ENCODE assay signal across 30 cellular contexts in the genomic region with DNA sequence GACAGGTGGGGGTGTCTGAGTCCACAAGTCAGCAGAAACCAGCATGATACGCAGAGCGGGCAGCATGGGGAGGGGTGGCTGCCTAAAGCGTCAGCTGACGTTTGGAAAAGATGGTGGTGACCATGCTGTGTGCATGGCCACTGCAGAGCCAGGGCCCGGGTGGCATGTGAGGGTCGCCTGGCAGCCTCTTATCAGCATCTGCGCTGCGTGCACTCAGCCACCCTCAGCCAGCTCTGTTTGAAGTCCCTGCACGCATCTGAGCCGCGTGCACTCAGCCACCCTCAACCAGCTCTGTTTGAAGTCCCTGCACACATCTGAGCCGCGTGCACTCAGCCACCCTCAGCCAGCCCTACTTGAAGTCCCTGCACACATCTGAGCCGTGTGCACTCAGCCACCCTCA.
A peak's percentile ranks its signal among the peaks of the same experiment; 100 is the strongest.
DNase-seq lines count a peak whose midpoint lies in the region; ATAC-seq lines count a peak whose summit lies in the region.
"Had no signal": no experiment of that assay in that cellular context is flagged by ENCODE, and none has a peak within 500 bp of the region (broad histone marks: within the 10 kb centered on the region; RNA-seq: fewer than 3 reads in every experiment).

No MANE protein-coding gene starts in this region.

- H3K4me2 ChIP-seq in BLaER1 treated with 17β-estradiol and CSF1 and Interleukin-3, amounts not matched to agents 10 nM and 100 nM, result peak overlapping the region in 9 of 11 experiments; percentile 43 to 82 (median 62); a peak in 15 of 22 replicates
- H3K4me2 ChIP-seq: PC-9 had no signal

- peaks cover 76 to 97% (median 84%) of the 10 kb centered on the region in 11 experiments for H3K36me3 ChIP-seq in BLaER1 treated with 17β-estradiol and CSF1 and Interleukin-3, amounts not matched to agents 10 nM and 100 nM
- H3K36me3 ChIP-seq: colonic mucosa had no signal

- H3K9me3 Mint-ChIP-seq in activated CD4-positive, alpha-beta T cell treated with anti-CD3 and anti-CD28 coated beads, Interleukin-2, amount 10 ng/mL, durations not matched to agents 24 days and 14 days, result no peaks in the 10 kb centered on the region
- H3K9me3 Mint-ChIP-seq in activated T-helper 1 cell treated with anti-CD3 and anti-CD28 coated beads, Interleukin-12 subunit alpha, Interleukin-12 subunit beta, Interleukin-2, Interleukin-4 antibody, amounts not matched to agents 30 ng/mL and 10 ng/mL and 1 ng/mL, durations not matched to agents 14 hours and 24 hours and 36 hours, result no peaks in the 10 kb centered on the region
- H3K9me3 Mint-ChIP-seq in naive thymus-derived CD8-positive, alpha-beta T cell, result peaks cover 0 to 8% (median 0%) of the 10 kb centered on the region in 9 donors
- H3K9me3 Mint-ChIP-seq: activated T-cell treated with anti-CD3 and anti-CD28 coated beads, Interleukin-2, amount 50 U/mL, for 24 hours; stimulated activated naive B cell treated with anti-CD40 and anti-IgM and Interleukin-4, amounts not matched to agents 10 μg/mL and 1 μg/mL and 100 μg/mL, for 72 hours had no signal

- H3K4me3 Mint-ChIP-seq in activated CD4-positive, alpha-beta T cell treated with anti-CD3 and anti-CD28 coated beads, Interleukin-2, amount 10 ng/mL, durations not matched to agents 24 days and 14 days, result no peak overlapping the region
- no peak overlapping the region for H3K4me3 Mint-ChIP-seq in activated T-helper 1 cell treated with anti-CD3 and anti-CD28 coated beads, Interleukin-12 subunit alpha, Interleukin-12 subunit beta, Interleukin-2, Interleukin-4 antibody, amounts not matched to agents 30 ng/mL and 10 ng/mL and 1 ng/mL, durations not matched to agents 14 hours and 24 hours and 36 hours
- H3K4me3 Mint-ChIP-seq in naive thymus-derived CD8-positive, alpha-beta T cell, result peak overlapping the region in 6 of 10 donors; percentile 14 to 64 (median 46)
- H3K4me3 Mint-ChIP-seq: activated T-cell treated with anti-CD3 and anti-CD28 coated beads, Interleukin-2, amount 50 U/mL, for 24 hours; stimulated activated naive B cell treated with anti-CD40 and anti-IgM and Interleukin-4, amounts not matched to agents 10 μg/mL and 1 μg/mL and 100 μg/mL, for 72 hours had no signal

- H3K4me3 ChIP-seq in BLaER1 treated with 17β-estradiol and CSF1 and Interleukin-3, amounts not matched to agents 10 nM and 100 nM, result no peak overlapping the region
- H3K4me3 ChIP-seq: colonic mucosa, esophagus muscularis mucosa, heart left ventricle, PC-9, right lobe of liver, vagina had no signal

- peak overlapping the region; percentile 37 for H3K27ac Mint-ChIP-seq in activated CD4-positive, alpha-beta T cell treated with anti-CD3 and anti-CD28 coated beads, Interleukin-2, amount 10 ng/mL, durations not matched to agents 24 days and 14 days
- peak overlapping the region; percentile 70 for H3K27ac Mint-ChIP-seq in activated T-helper 1 cell treated with anti-CD3 and anti-CD28 coated beads, Interleukin-12 subunit alpha, Interleukin-12 subunit beta, Interleukin-2, Interleukin-4 antibody, amounts not matched to agents 30 ng/mL and 10 ng/mL and 1 ng/mL, durations not matched to agents 14 hours and 24 hours and 36 hours
- H3K27ac Mint-ChIP-seq in naive thymus-derived CD8-positive, alpha-beta T cell, result peak overlapping the region; percentile 59 to 90 (median 82)
- H3K27ac Mint-ChIP-seq: progenitor cell of endocrine pancreas; stimulated activated naive B cell treated with anti-CD40 and anti-IgM and Interleukin-4, amounts not matched to agents 10 μg/mL and 1 μg/mL and 100 μg/mL, for 72 hours had no signal

- no peaks in the 10 kb centered on the region for H3K9me3 ChIP-seq in BLaER1 treated with 17β-estradiol and CSF1 and Interleukin-3, amounts not matched to agents 10 nM and 100 nM (replicated peaks in 1 of 11)
- H3K9me3 ChIP-seq: Caco-2, colonic mucosa, esophagus muscularis mucosa, heart left ventricle, neutrophil, right lobe of liver, vagina had no signal

- peak; percentile 46 to 60 for ATAC-seq in naive thymus-derived CD8-positive, alpha-beta T cell
- ATAC-seq in HG02623 (IDR thresholded peaks at IDR 0.05; ENCODE audit: unreplicated experiment), result no peak
- ATAC-seq: foreskin keratinocyte; heart left ventricle; left cardiac atrium; right lobe of liver; Right ventricle myocardium inferior; stimulated activated naive B cell treated with anti-CD40 and anti-IgM and Interleukin-4, amounts not matched to agents 10 μg/mL and 1 μg/mL and 100 μg/mL, for 72 hours had no signal

- H3K4me1 Mint-ChIP-seq in activated CD4-positive, alpha-beta T cell treated with anti-CD3 and anti-CD28 coated beads, Interleukin-2, amount 10 ng/mL, durations not matched to agents 24 days and 14 days, result peaks cover 27% of the 10 kb centered on the region
- peaks cover 17% of the 10 kb centered on the region for H3K4me1 Mint-ChIP-seq in activated T-helper 1 cell treated with anti-CD3 and anti-CD28 coated beads, Interleukin-12 subunit alpha, Interleukin-12 subunit beta, Interleukin-2, Interleukin-4 antibody, amounts not matched to agents 30 ng/mL and 10 ng/mL and 1 ng/mL, durations not matched to agents 14 hours and 24 hours and 36 hours (ENCODE audit: low read depth)
- peaks cover 28 to 57% (median 40%) of the 10 kb centered on the region in 4 donors for H3K4me1 Mint-ChIP-seq in naive thymus-derived CD8-positive, alpha-beta T cell

- peaks cover 74% of the 10 kb centered on the region for H3K36me3 Mint-ChIP-seq in activated CD4-positive, alpha-beta T cell treated with anti-CD3 and anti-CD28 coated beads, Interleukin-2, amount 10 ng/mL, durations not matched to agents 24 days and 14 days (ENCODE audit: low read depth)
- peaks cover 55% of the 10 kb centered on the region for H3K36me3 Mint-ChIP-seq in activated T-helper 1 cell treated with anti-CD3 and anti-CD28 coated beads, Interleukin-12 subunit alpha, Interleukin-12 subunit beta, Interleukin-2, Interleukin-4 antibody, amounts not matched to agents 30 ng/mL and 10 ng/mL and 1 ng/mL, durations not matched to agents 14 hours and 24 hours and 36 hours (ENCODE audit: low read depth)
- H3K36me3 Mint-ChIP-seq in naive thymus-derived CD8-positive, alpha-beta T cell, result peaks cover 8 to 81% (median 31%) of the 10 kb centered on the region in 3 donors

- DNase-seq in activated CD4-positive, alpha-beta T cell treated with anti-CD3 and anti-CD28 coated beads, Interleukin-2, amount 10 ng/mL, durations not matched to agents 24 days and 14 days, result no peak
- no peak for DNase-seq in activated CD4-positive, alpha-beta T cell treated with anti-CD3 and anti-CD28 coated beads for 48 hours
- DNase-seq in activated T-helper 1 cell treated with anti-CD3 and anti-CD28 coated beads, Interleukin-12 subunit alpha, Interleukin-12 subunit beta, Interleukin-2, Interleukin-4 antibody, amounts not matched to agents 30 ng/mL and 10 ng/mL and 1 ng/mL, durations not matched to agents 14 hours and 24 hours and 36 hours (ENCODE audit: low spot score), result no peak
- peak in 4 of 10 donors; percentile 12 to 23 (median 21) for DNase-seq in naive thymus-derived CD8-positive, alpha-beta T cell
- DNase-seq in cerebellum (ENCODE audit: low spot score) (no peak), NK-92 (lab: John Stamatoyannopoulos, UW; ENCODE audit: unreplicated experiment) (no peak)
- DNase-seq: activated CD4-positive, alpha-beta T cell treated with anti-CD3 and anti-CD28 coated beads, Interleukin-2, amount 50 U/mL, for 4 hours; activated T-cell treated with anti-CD3 and anti-CD28 coated beads, Interleukin-2, amount 50 U/mL, for 24 hours; Caco-2; colonic mucosa; foreskin keratinocyte; H7; left cardiac atrium; mammary epithelial cell; NCI-H1694; NCI-H2171; NCI-H510A treated with DMSO at 0.1 percent for 48 hours; NK-92 treated with Interleukin-12 subunit alpha and Interleukin-12 subunit beta, amount 100 ng/mL, for 24 hours; PC-9; stimulated activated CD4-positive, alpha-beta T cell treated with anti-CD3 and anti-CD28 coated beads, Interleukin-4, amount 100 ng/mL, for 24 hours; stimulated activated naive B cell treated with anti-CD40 and anti-IgM and Interleukin-4, amounts not matched to agents 10 μg/mL and 1 μg/mL and 100 μg/mL, for 72 hours had no signal

- H3K27ac ChIP-seq in BLaER1 treated with 17β-estradiol and CSF1 and Interleukin-3, amounts not matched to agents 10 nM and 100 nM, result no peak overlapping the region
- H3K27ac ChIP-seq: colonic mucosa, esophagus muscularis mucosa, foreskin keratinocyte, heart left ventricle, neutrophil, PC-9, right lobe of liver, vagina had no signal

- H3K4me1 ChIP-seq in BLaER1 treated with 17β-estradiol and CSF1 and Interleukin-3, amounts not matched to agents 10 nM and 100 nM, result peaks cover 41 to 88% (median 78%) of the 10 kb centered on the region in 10 experiments
- H3K4me1 ChIP-seq: Caco-2, foreskin keratinocyte, right lobe of liver, vagina had no signal

- H3K9ac ChIP-seq in BLaER1 treated with 17β-estradiol and CSF1 and Interleukin-3, amounts not matched to agents 10 nM and 100 nM, result no peak overlapping the region

- no peaks in the 10 kb centered on the region for H3K27me3 ChIP-seq in BLaER1 treated with 17β-estradiol and CSF1 and Interleukin-3, amounts not matched to agents 10 nM and 100 nM
- H3K27me3 ChIP-seq: colonic mucosa, esophagus muscularis mucosa, foreskin keratinocyte, heart left ventricle, neutrophil, right lobe of liver, vagina had no signal

- intact Hi-C loops in activated CD4-positive, alpha-beta T cell treated with anti-CD3 and anti-CD28 coated beads, Interleukin-2, amount 10 ng/mL, durations not matched to agents 24 days and 14 days (cut with micrococcal nuclease), result loop anchor here (10.0 kb wide), 2 partner anchors 237 to 1947 kb away; a partner anchor contains a TSS
- intact Hi-C loops in activated T-helper 1 cell treated with anti-CD3 and anti-CD28 coated beads, Interleukin-12 subunit alpha, Interleukin-12 subunit beta, Interleukin-2, Interleukin-4 antibody, amounts not matched to agents 30 ng/mL and 10 ng/mL and 1 ng/mL, durations not matched to agents 14 hours and 24 hours and 36 hours (cut with micrococcal nuclease), result loop anchor here (10.0 kb wide), 2 partner anchors 617 to 817 kb away; a partner anchor contains a TSS

- H4K20me1 ChIP-seq in BLaER1 treated with 17β-estradiol and CSF1 and Interleukin-3, amounts not matched to agents 10 nM and 100 nM, result peaks cover 96 to 100% (median 97%) of the 10 kb centered on the region in 11 experiments

- no peaks in the 10 kb centered on the region for H3K27me3 Mint-ChIP-seq in activated CD4-positive, alpha-beta T cell treated with anti-CD3 and anti-CD28 coated beads, Interleukin-2, amount 10 ng/mL, durations not matched to agents 24 days and 14 days
- no peaks in the 10 kb centered on the region for H3K27me3 Mint-ChIP-seq in activated T-helper 1 cell treated with anti-CD3 and anti-CD28 coated beads, Interleukin-12 subunit alpha, Interleukin-12 subunit beta, Interleukin-2, Interleukin-4 antibody, amounts not matched to agents 30 ng/mL and 10 ng/mL and 1 ng/mL, durations not matched to agents 14 hours and 24 hours and 36 hours (ENCODE audit: insufficient read depth)
- no peaks in the 10 kb centered on the region for H3K27me3 Mint-ChIP-seq in naive thymus-derived CD8-positive, alpha-beta T cell
- H3K27me3 Mint-ChIP-seq: activated T-cell treated with anti-CD3 and anti-CD28 coated beads, Interleukin-2, amount 50 U/mL, for 24 hours; progenitor cell of endocrine pancreas; stimulated activated naive B cell treated with anti-CD40 and anti-IgM and Interleukin-4, amounts not matched to agents 10 μg/mL and 1 μg/mL and 100 μg/mL, for 72 hours had no signal

- POLR2A ChIA-PET in naive thymus-derived CD8-positive, alpha-beta T cell (lab: Charles Lee), result no interaction called here

Comparison
In these comparisons a context has a peak if more than half of its experiments do, and no peak if none do; other contexts are left out.
1. H3K4me3 Mint-ChIP-seq: peak in naive thymus-derived CD8-positive, alpha-beta T cell (6 of 10); none in activated CD4-positive, alpha-beta T cell treated with anti-CD3 and anti-CD28 coated beads, Interleukin-2, amount 10 ng/mL, durations not matched to agents 24 days and 14 days (single experiment) and activated T-helper 1 cell treated with anti-CD3 and anti-CD28 coated beads, Interleukin-12 subunit alpha, Interleukin-12 subunit beta, Interleukin-2, Interleukin-4 antibody, amounts not matched to agents 30 ng/mL and 10 ng/mL and 1 ng/mL, durations not matched to agents 14 hours and 24 hours and 36 hours (single experiment).
2. Peak in every context shown above with its lines, with median percentiles within 50 percentile points of each other: H3K27ac Mint-ChIP-seq.